ENCODE assay signal across 1 cellular context in the genomic region with DNA sequence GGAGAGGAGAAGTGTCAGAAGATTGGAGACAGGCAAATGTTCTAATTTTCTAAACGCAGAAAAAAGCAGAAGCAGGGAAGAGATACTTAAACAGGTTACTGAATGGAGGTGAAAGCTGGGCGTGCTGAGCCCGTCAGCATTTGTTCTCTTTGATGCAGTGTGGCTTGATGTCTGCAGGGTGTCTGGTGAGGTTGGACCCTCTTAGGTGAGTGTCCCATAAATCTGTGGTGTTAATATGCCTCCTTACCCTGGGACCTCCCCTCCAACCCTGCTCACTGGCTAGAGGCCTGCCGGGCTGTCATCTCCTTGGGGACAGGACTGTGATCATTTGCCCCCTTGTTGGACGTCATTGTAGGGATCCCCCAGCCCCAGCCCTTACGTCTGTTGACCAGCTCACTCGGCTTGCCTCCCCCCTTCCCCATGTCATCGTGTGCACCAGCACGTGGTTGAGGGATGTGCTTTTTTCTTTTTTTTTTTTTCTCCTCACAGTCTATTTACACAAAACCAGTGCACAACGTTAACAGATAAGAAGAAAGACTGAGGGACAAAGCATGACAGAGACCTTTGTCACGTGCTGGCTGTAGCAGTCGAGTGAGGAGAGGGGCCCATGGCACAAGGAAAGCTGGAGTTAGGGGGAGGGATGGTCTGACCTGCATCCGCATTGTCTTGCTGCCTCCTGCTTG.
A peak's percentile ranks its signal among the peaks of the same experiment; 100 is the strongest.
TF ChIP-seq lines count a peak whose summit lies in the region.

No MANE protein-coding gene starts in this region.

TF ChIP-seq in GM12878, 131 proteins besides CTCF, POLR2A, EP300 and RAD21:
- TF ChIP-seq CREM (IDR thresholded peaks at IDR 0.05; ENCODE audit: low read depth) (0 out of 2 replicates have a peak, but pooled peaks have one; percentile 2), ZNF24 (IDR thresholded peaks at IDR 0.05) (no peak), SMAD5 (IDR thresholded peaks at IDR 0.05; ENCODE audit: low read depth) (no peak), KAT2A (conservative IDR thresholded peaks at IDR 0.05; ENCODE audit: control insufficient read depth, low read depth, low read length) (no peak), SPI1 (IDR thresholded peaks at IDR 0.05; ENCODE audit: borderline replicate concordance, insufficient read depth, low read depth, low read length) (peak; percentile 55; the same call in 1 of the 2 replicates), IKZF2 (IDR thresholded peaks at IDR 0.05) (0 out of 4 replicates have a peak, but pooled peaks of 1 of the 2 experiments have one; percentile 19), SP1 (IDR thresholded peaks at IDR 0.05; ENCODE audit: low read depth, low read length) (no peak), HDGF (IDR thresholded peaks at IDR 0.05) (no peak), TCF3 (IDR thresholded peaks at IDR 0.05; ENCODE audit: borderline replicate concordance, insufficient read depth, low read depth, low read length) (no peak), RFX5 (IDR thresholded peaks at IDR 0.05; ENCODE audit: low read depth, low read length) (no peak), TCF7 (IDR thresholded peaks at IDR 0.05; ENCODE audit: borderline replicate concordance) (no peak), NRF1 (conservative IDR thresholded peaks at IDR 0.05; ENCODE audit: low read depth, low read length) (no peak), BCL11A (IDR thresholded peaks at IDR 0.05; ENCODE audit: low read depth, low read length) (no peak), YBX1 (IDR thresholded peaks at IDR 0.05) (no peak), ESRRA (IDR thresholded peaks at IDR 0.05; ENCODE audit: low read length) (no peak), POU2F2 (IDR thresholded peaks at IDR 0.05; ENCODE audit: borderline replicate concordance, low read depth, low read length) (no peak), TBL1XR1 (IDR thresholded peaks at IDR 0.05; ENCODE audit: low read depth, low read length) (no peak), NR2C1 (IDR thresholded peaks at IDR 0.05) (no peak), GABPA (IDR thresholded peaks at IDR 0.05; ENCODE audit: low read depth) (no peak)
- TF ChIP-seq, protein P1, sequence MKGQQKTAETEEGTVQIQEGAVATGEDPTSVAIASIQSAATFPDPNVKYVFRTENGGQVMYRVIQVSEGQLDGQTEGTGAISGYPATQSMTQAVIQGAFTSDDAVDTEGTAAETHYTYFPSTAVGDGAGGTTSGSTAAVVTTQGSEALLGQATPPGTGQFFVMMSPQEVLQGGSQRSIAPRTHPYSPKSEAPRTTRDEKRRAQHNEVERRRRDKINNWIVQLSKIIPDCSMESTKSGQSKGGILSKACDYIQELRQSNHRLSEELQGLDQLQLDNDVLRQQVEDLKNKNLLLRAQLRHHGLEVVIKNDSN (IDR thresholded peaks at IDR 0.05; ENCODE audit: borderline replicate concordance, extremely low read length, insufficient read depth, low read depth, low read length), result no peak
- TF ChIP-seq, protein P2, sequence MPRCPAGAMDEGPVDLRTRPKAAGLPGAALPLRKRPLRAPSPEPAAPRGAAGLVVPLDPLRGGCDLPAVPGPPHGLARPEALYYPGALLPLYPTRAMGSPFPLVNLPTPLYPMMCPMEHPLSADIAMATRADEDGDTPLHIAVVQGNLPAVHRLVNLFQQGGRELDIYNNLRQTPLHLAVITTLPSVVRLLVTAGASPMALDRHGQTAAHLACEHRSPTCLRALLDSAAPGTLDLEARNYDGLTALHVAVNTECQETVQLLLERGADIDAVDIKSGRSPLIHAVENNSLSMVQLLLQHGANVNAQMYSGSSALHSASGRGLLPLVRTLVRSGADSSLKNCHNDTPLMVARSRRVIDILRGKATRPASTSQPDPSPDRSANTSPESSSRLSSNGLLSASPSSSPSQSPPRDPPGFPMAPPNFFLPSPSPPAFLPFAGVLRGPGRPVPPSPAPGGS (IDR thresholded peaks at IDR 0.05; ENCODE audit: borderline replicate concordance, insufficient read depth, low read depth, low read length, poor library complexity, severe bottlenecking), result no peak
- TF ChIP-seq, protein P3, sequence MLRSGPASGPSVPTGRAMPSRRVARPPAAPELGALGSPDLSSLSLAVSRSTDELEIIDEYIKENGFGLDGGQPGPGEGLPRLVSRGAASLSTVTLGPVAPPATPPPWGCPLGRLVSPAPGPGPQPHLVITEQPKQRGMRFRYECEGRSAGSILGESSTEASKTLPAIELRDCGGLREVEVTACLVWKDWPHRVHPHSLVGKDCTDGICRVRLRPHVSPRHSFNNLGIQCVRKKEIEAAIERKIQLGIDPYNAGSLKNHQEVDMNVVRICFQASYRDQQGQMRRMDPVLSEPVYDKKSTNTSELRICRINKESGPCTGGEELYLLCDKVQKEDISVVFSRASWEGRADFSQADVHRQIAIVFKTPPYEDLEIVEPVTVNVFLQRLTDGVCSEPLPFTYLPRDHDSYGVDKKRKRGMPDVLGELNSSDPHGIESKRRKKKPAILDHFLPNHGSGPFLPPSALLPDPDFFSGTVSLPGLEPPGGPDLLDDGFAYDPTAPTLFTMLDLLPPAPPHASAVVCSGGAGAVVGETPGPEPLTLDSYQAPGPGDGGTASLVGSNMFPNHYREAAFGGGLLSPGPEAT (IDR thresholded peaks at IDR 0.05; ENCODE audit: low read depth), result no peak
- TF ChIP-seq, protein P4, sequence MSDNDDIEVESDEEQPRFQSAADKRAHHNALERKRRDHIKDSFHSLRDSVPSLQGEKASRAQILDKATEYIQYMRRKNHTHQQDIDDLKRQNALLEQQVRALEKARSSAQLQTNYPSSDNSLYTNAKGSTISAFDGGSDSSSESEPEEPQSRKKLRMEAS (IDR thresholded peaks at IDR 0.05; ENCODE audit: low read depth, low read length), result no peak
